8 cellular contexts compared by ENCODE assay signal in genomic region chr7:130560972-130561371, GRCh38.
A peak's percentile ranks its signal among the peaks of the same experiment; 100 is the strongest.
DNase-seq lines count a peak whose midpoint lies in the region; ATAC-seq and TF ChIP-seq lines count a peak whose summit lies in the region.

No MANE protein-coding gene starts in this region.

- no peak overlapping the region for H3K4me3 ChIP-seq in cardiac fibroblast (replicated peaks in 1 of 2; ENCODE audit: low read depth in 2 of 2, low read length in 2 of 2)

- H3K36me3 Mint-ChIP-seq in activated CD4-positive, alpha-beta T cell treated with anti-CD3 and anti-CD28 coated beads for 36 hours (ENCODE audit: low read depth), result peaks cover 19% of the 10 kb centered on the region
- H3K36me3 Mint-ChIP-seq in stimulated activated naive B cell treated with anti-CD40 and anti-IgM and Interleukin-4, amounts not matched to agents 10 μg/mL and 1 μg/mL and 100 μg/mL, for 72 hours, result peaks cover 17 to 23% of the 10 kb centered on the region in 2 donors

- intact Hi-C loops in activated CD4-positive, alpha-beta T cell treated with anti-CD3 and anti-CD28 coated beads for 36 hours (cut with DNase I, micrococcal nuclease), result loop anchor here (1.0 to 5.0 kb wide), 3 partner anchors 196 to 489 kb away; partner anchors contain the start of gene KLHDC10 (in 1 of the 2)

- no peak overlapping the region for H3K4me3 Mint-ChIP-seq in activated CD4-positive, alpha-beta T cell treated with anti-CD3 and anti-CD28 coated beads for 36 hours
- H3K4me3 Mint-ChIP-seq in stimulated activated naive B cell treated with anti-CD40 and anti-IgM and Interleukin-4, amounts not matched to agents 10 μg/mL and 1 μg/mL and 100 μg/mL, for 72 hours, result no peak overlapping the region
- H3K4me3 Mint-ChIP-seq in stimulated activated naive CD8-positive, alpha-beta T cell treated with anti-CD3 and anti-CD28 coated beads, Interleukin-15, amount 100 ng/mL, for 72 hours, result no peak overlapping the region

- no peaks in the 10 kb centered on the region for H3K27me3 Mint-ChIP-seq in activated CD4-positive, alpha-beta T cell treated with anti-CD3 and anti-CD28 coated beads for 36 hours
- H3K27me3 Mint-ChIP-seq in stimulated activated naive B cell treated with anti-CD40 and anti-IgM and Interleukin-4, amounts not matched to agents 10 μg/mL and 1 μg/mL and 100 μg/mL, for 72 hours, result no peaks in the 10 kb centered on the region
- H3K27me3 Mint-ChIP-seq in stimulated activated naive CD8-positive, alpha-beta T cell treated with anti-CD3 and anti-CD28 coated beads, Interleukin-15, amount 100 ng/mL, for 72 hours, result no peaks in the 10 kb centered on the region

- H3K27ac Mint-ChIP-seq in activated CD4-positive, alpha-beta T cell treated with anti-CD3 and anti-CD28 coated beads for 36 hours, result no peak overlapping the region
- no peak overlapping the region for H3K27ac Mint-ChIP-seq in stimulated activated naive B cell treated with anti-CD40 and anti-IgM and Interleukin-4, amounts not matched to agents 10 μg/mL and 1 μg/mL and 100 μg/mL, for 72 hours
- no peak overlapping the region for H3K27ac Mint-ChIP-seq in stimulated activated naive CD8-positive, alpha-beta T cell treated with anti-CD3 and anti-CD28 coated beads, Interleukin-15, amount 100 ng/mL, for 72 hours

- CTCF ChIA-PET in activated CD4-positive, alpha-beta T cell treated with anti-CD3 and anti-CD28 coated beads for 36 hours (lab: Charles Lee), result no interaction called here
- CTCF ChIA-PET in HEK293T (lab: Yijun Ruan, JAX), result no interaction called here

- DNase-seq in activated CD4-positive, alpha-beta T cell treated with anti-CD3 and anti-CD28 coated beads for 36 hours, result peak; percentile 17
- no peak for DNase-seq in activated CD4-positive, alpha-beta T cell treated with anti-CD3 and anti-CD28 coated beads, Interleukin-2, amount 50 U/mL, for 4 hours
- DNase-seq in HEK293T (ENCODE audit: extremely low spot score) (peak; percentile 23), NCI-H2081 (lab: John Stamatoyannopoulos, UW) (peak; percentile 61 to 87), cardiac fibroblast (ENCODE audit: low read depth in 2 of 2) (peak; percentile 56 to 59), NCI-H446 treated with DMSO at 0.1 percent for 48 hours (lab: John Stamatoyannopoulos, UW) (no peak)
- DNase-seq in stimulated activated naive B cell treated with anti-CD40 and anti-IgM and Interleukin-4, amounts not matched to agents 10 μg/mL and 1 μg/mL and 100 μg/mL, for 72 hours, result peak; percentile 7
- no peak for DNase-seq in stimulated activated naive CD8-positive, alpha-beta T cell treated with anti-CD3 and anti-CD28 coated beads, Interleukin-15, amount 100 ng/mL, for 72 hours

- ATAC-seq in activated CD4-positive, alpha-beta T cell treated with anti-CD3 and anti-CD28 coated beads for 36 hours, result peak; percentile 44
- ATAC-seq in stimulated activated naive B cell treated with anti-CD40 and anti-IgM and Interleukin-4, amounts not matched to agents 10 μg/mL and 1 μg/mL and 100 μg/mL, for 72 hours (replicated peaks), result peak; percentile 92 to 94
- no peak for ATAC-seq in stimulated activated naive CD8-positive, alpha-beta T cell treated with anti-CD3 and anti-CD28 coated beads, Interleukin-15, amount 100 ng/mL, for 72 hours

- H3K4me1 Mint-ChIP-seq in activated CD4-positive, alpha-beta T cell treated with anti-CD3 and anti-CD28 coated beads for 36 hours, result no peaks in the 10 kb centered on the region
- peaks cover 2 to 5% of the 10 kb centered on the region in 2 donors for H3K4me1 Mint-ChIP-seq in stimulated activated naive B cell treated with anti-CD40 and anti-IgM and Interleukin-4, amounts not matched to agents 10 μg/mL and 1 μg/mL and 100 μg/mL, for 72 hours
- H3K4me1 Mint-ChIP-seq in stimulated activated naive CD8-positive, alpha-beta T cell treated with anti-CD3 and anti-CD28 coated beads, Interleukin-15, amount 100 ng/mL, for 72 hours, result no peaks in the 10 kb centered on the region

- H3K9me3 Mint-ChIP-seq in activated CD4-positive, alpha-beta T cell treated with anti-CD3 and anti-CD28 coated beads for 36 hours (ENCODE audit: low read depth), result peaks cover 6% of the 10 kb centered on the region
- H3K9me3 Mint-ChIP-seq in stimulated activated naive B cell treated with anti-CD40 and anti-IgM and Interleukin-4, amounts not matched to agents 10 μg/mL and 1 μg/mL and 100 μg/mL, for 72 hours, result peaks cover 6 to 7% of the 10 kb centered on the region in 2 donors
- peaks cover 6 to 9% of the 10 kb centered on the region in 2 donors for H3K9me3 Mint-ChIP-seq in stimulated activated naive CD8-positive, alpha-beta T cell treated with anti-CD3 and anti-CD28 coated beads, Interleukin-15, amount 100 ng/mL, for 72 hours

- TF ChIP-seq CTCF in cardiac fibroblast (IDR thresholded peaks at IDR 0.05; ENCODE audit: low read depth, low read length), result peak; percentile 40

- POLR2A ChIA-PET in activated CD4-positive, alpha-beta T cell treated with anti-CD3 and anti-CD28 coated beads for 36 hours (lab: Charles Lee), result no interaction called here
- POLR2A ChIA-PET in HEK293T (lab: Yijun Ruan, JAX), result no interaction called here

TF ChIP-seq in HEK293T, 16 proteins besides CTCF, POLR2A, EP300 and RAD21:
- TF ChIP-seq BHLHE40 (IDR thresholded peaks at IDR 0.05; ENCODE audit: borderline replicate concordance) (no peak), SUZ12 (IDR thresholded peaks at IDR 0.05) (no peak)

Comparison
In these comparisons a context has a peak if more than half of its experiments do, and no peak if none do; other contexts are left out.
1. DNase-seq: peak in activated CD4-positive, alpha-beta T cell treated with anti-CD3 and anti-CD28 coated beads for 36 hours (single experiment), HEK293T (single experiment), NCI-H2081 (2 of 2), cardiac fibroblast (2 of 2) and stimulated activated naive B cell treated with anti-CD40 and anti-IgM and Interleukin-4, amounts not matched to agents 10 μg/mL and 1 μg/mL and 100 μg/mL, for 72 hours (single experiment); none in activated CD4-positive, alpha-beta T cell treated with anti-CD3 and anti-CD28 coated beads, Interleukin-2, amount 50 U/mL, for 4 hours (0 of 2), NCI-H446 treated with DMSO at 0.1 percent for 48 hours (single experiment) and stimulated activated naive CD8-positive, alpha-beta T cell treated with anti-CD3 and anti-CD28 coated beads, Interleukin-15, amount 100 ng/mL, for 72 hours (0 of 2).